Comparison of ENCODE assay signal across 16 cellular contexts in the genomic region with DNA sequence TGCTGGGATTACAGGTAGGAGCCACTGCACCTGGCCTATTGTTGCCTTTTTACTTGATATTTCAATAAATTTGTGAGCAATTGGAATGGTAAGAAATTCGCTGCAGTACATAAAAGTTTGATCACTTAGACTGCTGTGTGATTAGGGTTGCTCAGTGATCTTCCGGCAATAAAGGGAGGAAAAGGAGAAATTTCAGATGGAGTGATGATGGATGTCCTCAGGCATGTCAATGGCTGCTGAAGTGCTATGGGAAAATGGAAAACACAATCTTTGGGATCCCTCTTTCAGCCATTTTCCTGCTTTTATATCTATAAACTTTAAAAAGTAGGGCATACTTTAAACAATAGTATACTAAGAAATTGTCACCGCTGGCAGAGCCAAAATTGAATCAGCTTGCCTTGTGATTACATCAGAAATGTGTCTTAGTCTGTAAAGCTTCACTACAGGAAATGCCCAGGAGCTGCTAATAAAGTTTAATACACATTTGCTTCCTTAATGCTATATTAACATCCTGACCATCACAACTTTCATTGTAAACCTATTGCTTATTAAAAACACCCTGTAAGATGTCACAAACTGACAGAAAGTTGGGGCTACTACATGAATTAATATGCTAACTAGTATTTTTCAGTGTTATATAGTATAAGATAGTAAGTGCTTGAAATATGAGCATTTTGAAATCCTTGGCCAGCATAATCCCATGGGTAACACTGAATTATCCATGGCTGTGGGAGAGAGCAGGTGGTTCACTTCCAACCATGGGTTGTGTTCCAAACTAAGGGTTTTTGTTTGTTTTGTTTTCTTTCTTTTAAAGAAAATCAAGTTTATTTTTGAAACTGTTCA. TPM values are rescaled to one million over a fixed set of nuclear protein-coding genes. Genes with fewer than 3 reads are reported as not detected.
DNase-seq lines count a peak whose midpoint lies in the region; ATAC-seq and TF ChIP-seq lines count a peak whose summit lies in the region.
"Had no signal": no experiment of that assay in that cellular context is flagged by ENCODE, and none has a peak within 500 bp of the region (broad histone marks: within the 10 kb centered on the region; RNA-seq: fewer than 3 reads in every experiment).

No MANE protein-coding gene starts in this region.

- BruUV-seq in MCF 10A (replicated peaks; lab: Mats Ljungman, UMichigan) (TSS peak; percentile 61), mammary epithelial cell (replicated peaks; lab: Mats Ljungman, UMichigan) (no TSS peak), Panc1 (replicated peaks; lab: Mats Ljungman, UMichigan) (no TSS peak)

- WGBS in mammary epithelial cell (ENCODE audit: low coverage, missing lambda C conversion rate), result 87% methylated on average over 3 of the region's 3 CpGs
- WGBS in suprapubic skin, result 70% methylated on average over 3 of the region's 3 CpGs

- H3K27ac ChIP-seq in mammary epithelial cell (ENCODE audit: insufficient read depth, low read depth, low read length) (no peak overlapping the region), Panc1 (ENCODE audit: low read length) (peak overlapping the region; percentile 71), suprapubic skin (peak overlapping the region; percentile 13)
- no peak overlapping the region for H3K27ac ChIP-seq in effector memory CD4-positive, alpha-beta T cell (ENCODE audit: insufficient read depth, low read length, poor library complexity, severe bottlenecking)

- TF ChIP-seq CTCF in MCF 10A (IDR thresholded peaks at IDR 0.05; ENCODE audit: unreplicated experiment) (no peak), mammary epithelial cell (conservative IDR thresholded peaks at IDR 0.05 in 1 of 2, IDR thresholded peaks at IDR 0.05 in 1 of 2; ENCODE audit: extremely low read depth in 1 of 2, insufficient read depth in 1 of 2, low read depth in 1 of 2, low read length in 2 of 2) (no peak), Panc1 (IDR thresholded peaks at IDR 0.05) (no peak), fibroblast of mammary gland (conservative IDR thresholded peaks at IDR 0.05; ENCODE audit: control insufficient read depth, insufficient read depth, low read depth, low read length) (no peak), suprapubic skin (IDR thresholded peaks at IDR 0.05) (no peak)
- TF ChIP-seq CTCF in activated CD8-positive, alpha-beta T cell treated with anti-CD3 and anti-CD28 coated beads for 36 hours (IDR thresholded peaks at IDR 0.05), result no peak

- H3K9me3 ChIP-seq in mammary epithelial cell (replicated peaks; ENCODE audit: insufficient read depth, low read length), result no peaks in the 10 kb centered on the region
- H3K9me3 ChIP-seq in Panc1 (ENCODE audit: control insufficient read depth, insufficient read depth, low read depth, low read length), result no peaks in the 10 kb centered on the region
- no peaks in the 10 kb centered on the region for H3K9me3 ChIP-seq in suprapubic skin
- no peaks in the 10 kb centered on the region for H3K9me3 ChIP-seq in effector memory CD4-positive, alpha-beta T cell (ENCODE audit: control insufficient read depth, low read length)

- no peak for TF ChIP-seq EP300 in suprapubic skin (IDR thresholded peaks at IDR 0.05)

- H3K27me3 Mint-ChIP-seq in MCF 10A (ENCODE audit: insufficient read depth, unreplicated experiment), result no peaks in the 10 kb centered on the region
- H3K27me3 Mint-ChIP-seq in activated CD8-positive, alpha-beta T cell treated with anti-CD3 and anti-CD28 coated beads for 36 hours, result peaks cover 1% of the 10 kb centered on the region

- H3K27ac Mint-ChIP-seq in MCF 10A (ENCODE audit: low read depth, unreplicated experiment), result no peak overlapping the region
- no peak overlapping the region for H3K27ac Mint-ChIP-seq in activated CD8-positive, alpha-beta T cell treated with anti-CD3 and anti-CD28 coated beads for 36 hours
- H3K27ac Mint-ChIP-seq: activated naive CD8-positive, alpha-beta T cell treated with anti-CD3 and anti-CD28 coated beads, Interleukin-2, amount 10 ng/mL, durations not matched to agents 7 days and 5 days; nephron progenitor cell; type B pancreatic cell had no signal

- H4K20me1 ChIP-seq in mammary epithelial cell (ENCODE audit: insufficient read depth, low read length), result no peaks in the 10 kb centered on the region

- no peak overlapping the region for H3K9ac ChIP-seq in mammary epithelial cell (ENCODE audit: insufficient read depth, low read length)

- intact Hi-C loops in MCF 10A (cut with micrococcal nuclease) (loop anchor here (5.0 kb wide), 1 partner anchor 661 kb away; a partner anchor contains a TSS), mammary epithelial cell (cut with micrococcal nuclease) (loop anchor here (10.0 kb wide), 1 partner anchor 853 kb away; a partner anchor contains a TSS), Panc1 (cut with micrococcal nuclease; ENCODE audit: unreplicated experiment) (no loop called here)
- intact Hi-C loops in activated CD8-positive, alpha-beta T cell treated with anti-CD3 and anti-CD28 coated beads for 36 hours (cut with micrococcal nuclease), result no loop called here

- CTCF ChIA-PET in MCF 10A (lab: Yijun Ruan, JAX) (interaction anchor here (1.4 kb wide), 2 partner anchors 27 to 490 kb away, joined by 5 to 6 read pairs; no protein-coding TSS in a partner anchor), mammary epithelial cell (lab: Charles Lee; ENCODE audit: low non-redundant PET) (no interaction called here), Panc1 (lab: Charles Lee) (no interaction called here)
- CTCF ChIA-PET in activated CD8-positive, alpha-beta T cell treated with anti-CD3 and anti-CD28 coated beads for 36 hours (lab: Charles Lee), result no interaction called here

- in situ Hi-C loops in mammary epithelial cell (cut with MboI; ENCODE audit: low sequenced_read_pairs in 2 of 2) (no loop called here), Panc1 (cut with HindIII; ENCODE audit: low pct_unique_long_range_greater_than_20kb, low sequenced_read_pairs) (no loop called here)

- no peak for TF ChIP-seq POLR2A in suprapubic skin (IDR thresholded peaks at IDR 0.05)

- no peak for DNase-seq in MCF 10A (ENCODE audit: unreplicated experiment)
- no peak for DNase-seq in mammary epithelial cell
- DNase-seq in Panc1 (ENCODE audit: low read depth, low spot score), result no peak
- peak; percentile 28 for DNase-seq in fibroblast of mammary gland (ENCODE audit: low read depth)
- no peak for DNase-seq in suprapubic skin (ENCODE audit: low spot score in 2 of 2)
- no peak for DNase-seq in effector memory CD4-positive, alpha-beta T cell
- no peak for DNase-seq in SHP77 (lab: John Stamatoyannopoulos, UW)
- no peak for DNase-seq in activated CD8-positive, alpha-beta T cell treated with anti-CD3 and anti-CD28 coated beads for 36 hours
- DNase-seq: activated naive CD8-positive, alpha-beta T cell treated with anti-CD3 and anti-CD28 coated beads, Interleukin-2, amount 10 ng/mL, durations not matched to agents 7 days and 5 days; cortex of kidney; DMS 273 treated with DMSO at 0.1 percent for 48 hours; NCI-H1436; NCI-H748 treated with DMSO at 0.1 percent for 48 hours; nephron progenitor cell had no signal

- no peak for ATAC-seq in Panc1
- ATAC-seq in activated CD8-positive, alpha-beta T cell treated with anti-CD3 and anti-CD28 coated beads for 36 hours, result no peak

- H3K9me3 Mint-ChIP-seq in MCF 10A (ENCODE audit: unreplicated experiment), result no peaks in the 10 kb centered on the region
- H3K9me3 Mint-ChIP-seq in activated CD8-positive, alpha-beta T cell treated with anti-CD3 and anti-CD28 coated beads for 36 hours, result no peaks in the 10 kb centered on the region
- H3K9me3 Mint-ChIP-seq: activated naive CD8-positive, alpha-beta T cell treated with anti-CD3 and anti-CD28 coated beads, Interleukin-2, amount 10 ng/mL, durations not matched to agents 7 days and 5 days; nephron progenitor cell; type B pancreatic cell had no signal

- H3K27me3 ChIP-seq in mammary epithelial cell (ENCODE audit: insufficient read depth, low read length) (no peaks in the 10 kb centered on the region), Panc1 (ENCODE audit: control insufficient read depth, insufficient read depth, low read length) (no peaks in the 10 kb centered on the region), suprapubic skin (no peaks in the 10 kb centered on the region)
- no peaks in the 10 kb centered on the region for H3K27me3 ChIP-seq in effector memory CD4-positive, alpha-beta T cell (replicated peaks; ENCODE audit: control insufficient read depth, insufficient read depth, low read length, poor library complexity, severe bottlenecking)

- no peak overlapping the region for H3K4me2 ChIP-seq in mammary epithelial cell (ENCODE audit: insufficient read depth, low read depth, low read length)

- no peaks in the 10 kb centered on the region for H3K79me2 ChIP-seq in mammary epithelial cell (ENCODE audit: insufficient read depth, low read length)

- no peak overlapping the region for H3K4me3 Mint-ChIP-seq in MCF 10A (ENCODE audit: unreplicated experiment)
- H3K4me3 Mint-ChIP-seq in activated CD8-positive, alpha-beta T cell treated with anti-CD3 and anti-CD28 coated beads for 36 hours, result no peak overlapping the region
- H3K4me3 Mint-ChIP-seq: activated naive CD8-positive, alpha-beta T cell treated with anti-CD3 and anti-CD28 coated beads, Interleukin-2, amount 10 ng/mL, durations not matched to agents 7 days and 5 days; nephron progenitor cell; type B pancreatic cell had no signal

- no peaks in the 10 kb centered on the region for H3K36me3 ChIP-seq in mammary epithelial cell (ENCODE audit: insufficient read depth, low read length)
- H3K36me3 ChIP-seq in Panc1 (ENCODE audit: control insufficient read depth, insufficient read depth, low read length), result no peaks in the 10 kb centered on the region
- H3K36me3 ChIP-seq in suprapubic skin, result no peaks in the 10 kb centered on the region
- no peaks in the 10 kb centered on the region for H3K36me3 ChIP-seq in effector memory CD4-positive, alpha-beta T cell (ENCODE audit: control insufficient read depth, insufficient read depth, low read length)

- H3K36me3 Mint-ChIP-seq in MCF 10A (ENCODE audit: insufficient read depth, unreplicated experiment), result peaks cover 5% of the 10 kb centered on the region
- H3K36me3 Mint-ChIP-seq in activated CD8-positive, alpha-beta T cell treated with anti-CD3 and anti-CD28 coated beads for 36 hours (ENCODE audit: low read depth), result no peaks in the 10 kb centered on the region
- H3K36me3 Mint-ChIP-seq: activated naive CD8-positive, alpha-beta T cell treated with anti-CD3 and anti-CD28 coated beads, Interleukin-2, amount 10 ng/mL, durations not matched to agents 7 days and 5 days; type B pancreatic cell had no signal

- no peak overlapping the region for H2AFZ ChIP-seq in mammary epithelial cell (ENCODE audit: low read depth, low read length)

- peaks cover 26% of the 10 kb centered on the region for H3K4me1 Mint-ChIP-seq in MCF 10A (ENCODE audit: insufficient read depth, unreplicated experiment)
- H3K4me1 Mint-ChIP-seq in activated CD8-positive, alpha-beta T cell treated with anti-CD3 and anti-CD28 coated beads for 36 hours (ENCODE audit: low read depth), result peaks cover 19% of the 10 kb centered on the region

- dilution Hi-C loops in mammary epithelial cell (cut with HindIII; ENCODE audit: low sequenced_read_pairs), result no loop called here

- no peak overlapping the region for H3K4me3 ChIP-seq in mammary epithelial cell (replicated peaks in 1 of 3; ENCODE audit: insufficient read depth in 1 of 3, low read depth in 2 of 3, low read length in 3 of 3)
- H3K4me3 ChIP-seq in Panc1 (ENCODE audit: low read depth in 2 of 2, low read length in 2 of 2), result no peak overlapping the region
- H3K4me3 ChIP-seq in fibroblast of mammary gland (ENCODE audit: control insufficient read depth, low read depth, low read length), result no peak overlapping the region
- H3K4me3 ChIP-seq in suprapubic skin, result no peak overlapping the region
- H3K4me3 ChIP-seq in effector memory CD4-positive, alpha-beta T cell (ENCODE audit: insufficient read depth, low read depth, low read length, poor library complexity, severe bottlenecking), result no peak overlapping the region

- H3K4me1 ChIP-seq in mammary epithelial cell (ENCODE audit: insufficient read depth, low read length) (peaks cover 33% of the 10 kb centered on the region), Panc1 (ENCODE audit: control insufficient read depth, insufficient read depth, low read length) (peaks cover 24% of the 10 kb centered on the region), suprapubic skin (peaks cover 36% of the 10 kb centered on the region)
- peaks cover 5% of the 10 kb centered on the region for H3K4me1 ChIP-seq in effector memory CD4-positive, alpha-beta T cell (ENCODE audit: control insufficient read depth, insufficient read depth, low read length, poor library complexity, severe bottlenecking)

- POLR2A ChIA-PET in MCF 10A (lab: Yijun Ruan, JAX), result no interaction called here
- POLR2A ChIA-PET in Panc1 (lab: Charles Lee), result no interaction called here
- POLR2A ChIA-PET in activated CD8-positive, alpha-beta T cell treated with anti-CD3 and anti-CD28 coated beads for 36 hours (lab: Charles Lee), result interaction anchor here (1.4 kb wide), 1 partner anchor 20 kb away, joined by 5 read pairs; no protein-coding TSS in a partner anchor

RNA-seq across cellular contexts. Expression of a gene that starts 13.8 kb away (rescaled TPM):
- 9.4 and 10.1 TPM in 2 replicates for total RNA-seq in MCF 10A (2022)
- 10 to 100 TPM in 1 of 2 donors, 1 to 10 TPM in 1; 8.8 to 10.0 TPM for total RNA-seq in mammary epithelial cell
- 6.6 TPM for polyA plus RNA-seq in mammary epithelial cell
- polyA minus RNA-seq in mammary epithelial cell, result 1.4 TPM
- total RNA-seq in Panc1 (2021; ENCODE audit: unreplicated experiment), result 15.1 TPM
- 17.2 TPM for polyA plus RNA-seq in Panc1 (2012; ENCODE audit: insufficient read length)
- 10 to 100 TPM in 1 of 4 donors, 1 to 10 TPM in 3; 5.4 to 12.4 (median 7.6) TPM for total RNA-seq in suprapubic skin
- 10 to 100 TPM; 23.3 to 25.1 TPM for total RNA-seq in activated CD8-positive, alpha-beta T cell treated with anti-CD3 and anti-CD28 coated beads for 36 hours

RNA-seq across cellular contexts. Expression of a gene that starts 20.9 kb away (rescaled TPM):
- 0.21 and 0.44 TPM in 2 replicates for total RNA-seq in MCF 10A (2022)
- 10 to 100 TPM in 1 of 2 donors, 1 to 10 TPM in 1; 4.3 to 51.0 TPM for total RNA-seq in mammary epithelial cell
- polyA plus RNA-seq in mammary epithelial cell, result 10.4 TPM
- polyA minus RNA-seq in mammary epithelial cell, result 1.0 TPM
- total RNA-seq in Panc1 (2021; ENCODE audit: unreplicated experiment), result 36.9 TPM
- 34.8 TPM for polyA plus RNA-seq in Panc1 (2012; ENCODE audit: insufficient read length)
- total RNA-seq in suprapubic skin, result 10 to 100 TPM in 1 of 4 donors, 1 to 10 TPM in 3; 7.3 to 12.8 (median 8.3) TPM
- total RNA-seq in activated CD8-positive, alpha-beta T cell treated with anti-CD3 and anti-CD28 coated beads for 36 hours, result not detected
- total RNA-seq: activated naive CD8-positive, alpha-beta T cell treated with anti-CD3 and anti-CD28 coated beads, Interleukin-2, amount 10 ng/mL, durations not matched to agents 7 days and 5 days; HT-29 had no signal

Comparison
In these comparisons a context has a peak if more than half of its experiments do, and no peak if none do; other contexts are left out.
1. H3K27ac ChIP-seq: peak in Panc1 (single experiment) and suprapubic skin (single experiment); none in mammary epithelial cell (single experiment) and effector memory CD4-positive, alpha-beta T cell (single experiment).
2. intact Hi-C loops: an anchor here in MCF 10A (5.0 kb wide) and mammary epithelial cell (10.0 kb wide); none called in Panc1 and activated CD8-positive, alpha-beta T cell treated with anti-CD3 and anti-CD28 coated beads for 36 hours.